16 cellular contexts compared by ENCODE assay signal in genomic region chr9:18673179-18673578, GRCh38.
DNase-seq lines count a peak whose midpoint lies in the region; TF ChIP-seq lines count a peak whose summit lies in the region.
"Had no signal": no experiment of that assay in that cellular context is flagged by ENCODE, and none has a peak within 500 bp of the region (broad histone marks: within the 10 kb centered on the region; RNA-seq: fewer than 3 reads in every experiment).

No MANE protein-coding gene starts in this region.

- H3K4me1 Mint-ChIP-seq in progenitor cell of endocrine pancreas (ENCODE audit: low read depth), result peaks cover 15% of the 10 kb centered on the region
- H3K4me1 Mint-ChIP-seq: B cell; CD4-positive, alpha-beta memory T cell had no signal

- no peaks in the 10 kb centered on the region for H3K4me1 ChIP-seq in testis
- H3K4me1 ChIP-seq: Peyer's patch had no signal

- peak; percentile 34 for DNase-seq in HT1080 (ENCODE audit: low read depth)
- DNase-seq in NCI-H774 (lab: John Stamatoyannopoulos, UW), result peak; percentile 12
- peak; percentile 41 for DNase-seq in dermis blood vessel endothelial cell
- no peak for DNase-seq in progenitor cell of endocrine pancreas (ENCODE audit: low spot score, unreplicated experiment)
- no peak for DNase-seq in testis
- no peak for DNase-seq in NCI-H2107 (lab: John Stamatoyannopoulos, UW)
- no peak for DNase-seq in H7
- DNase-seq: ACHN; CD4-positive, alpha-beta memory T cell; NCI-H1105 treated with DMSO at 0.1 percent for 48 hours; NCI-H2029; NCI-H524; Peyer's patch; SW 1271 had no signal

- H3K27ac ChIP-seq in testis, result no peak overlapping the region
- H3K27ac ChIP-seq: Peyer's patch, SJCRH30 had no signal

- TF ChIP-seq CTCF in progenitor cell of endocrine pancreas (IDR thresholded peaks at IDR 0.05; ENCODE audit: unreplicated experiment), result no peak
- TF ChIP-seq CTCF in testis (IDR thresholded peaks at IDR 0.05), result no peak

- no peak overlapping the region for H3K4me3 Mint-ChIP-seq in progenitor cell of endocrine pancreas (ENCODE audit: low read depth)
- H3K4me3 Mint-ChIP-seq: B cell; CD4-positive, alpha-beta memory T cell had no signal

- H3K27me3 ChIP-seq in testis, result no peaks in the 10 kb centered on the region
- H3K27me3 ChIP-seq in H7 (ENCODE audit: control insufficient read depth, insufficient read depth, low read length), result no peaks in the 10 kb centered on the region
- H3K27me3 ChIP-seq: Peyer's patch, SJCRH30 had no signal

- H3K4me3 ChIP-seq in testis (no peak overlapping the region), H7 (ENCODE audit: insufficient read depth, low read depth, low read length) (no peak overlapping the region)
- H3K4me3 ChIP-seq: Peyer's patch, SJCRH30 had no signal

- 69 to 76% methylated on average over 4 of the region's 4 CpGs for WGBS in testis, 2 donors

- H3K9me3 ChIP-seq in testis, result no peaks in the 10 kb centered on the region
- H3K9me3 ChIP-seq: Peyer's patch, SJCRH30 had no signal

- H3K27me3 Mint-ChIP-seq in progenitor cell of endocrine pancreas, result no peaks in the 10 kb centered on the region
- H3K27me3 Mint-ChIP-seq: B cell had no signal

- intact Hi-C loops in testis (cut with DNase I; ENCODE audit: low total_unique reads), result no loop called here

- no peak for TF ChIP-seq POLR2A in testis (IDR thresholded peaks at IDR 0.05)

- H3K36me3 Mint-ChIP-seq in progenitor cell of endocrine pancreas (ENCODE audit: insufficient read depth), result no peaks in the 10 kb centered on the region
- H3K36me3 Mint-ChIP-seq: CD4-positive, alpha-beta memory T cell had no signal

- no peaks in the 10 kb centered on the region for H3K9me3 Mint-ChIP-seq in progenitor cell of endocrine pancreas (ENCODE audit: low read depth)

- peak overlapping the region; percentile 49 for H3K27ac Mint-ChIP-seq in progenitor cell of endocrine pancreas
- H3K27ac Mint-ChIP-seq: B cell; CD4-positive, alpha-beta memory T cell had no signal

- H3K36me3 ChIP-seq in testis (ENCODE audit: low read depth, missing control alignments) (no peaks in the 10 kb centered on the region), H7 (replicated peaks; ENCODE audit: control insufficient read depth, insufficient read depth, low read length) (no peaks in the 10 kb centered on the region)
- H3K36me3 ChIP-seq: Peyer's patch, SJCRH30 had no signal

Comparison
In these comparisons a context has a peak if more than half of its experiments do, and no peak if none do; other contexts are left out.
1. DNase-seq: peak in HT1080 (single experiment), NCI-H774 (single experiment) and dermis blood vessel endothelial cell (single experiment); none in progenitor cell of endocrine pancreas (single experiment), testis (single experiment), NCI-H2107 (single experiment) and H7 (single experiment).